In the genomic region with DNA sequence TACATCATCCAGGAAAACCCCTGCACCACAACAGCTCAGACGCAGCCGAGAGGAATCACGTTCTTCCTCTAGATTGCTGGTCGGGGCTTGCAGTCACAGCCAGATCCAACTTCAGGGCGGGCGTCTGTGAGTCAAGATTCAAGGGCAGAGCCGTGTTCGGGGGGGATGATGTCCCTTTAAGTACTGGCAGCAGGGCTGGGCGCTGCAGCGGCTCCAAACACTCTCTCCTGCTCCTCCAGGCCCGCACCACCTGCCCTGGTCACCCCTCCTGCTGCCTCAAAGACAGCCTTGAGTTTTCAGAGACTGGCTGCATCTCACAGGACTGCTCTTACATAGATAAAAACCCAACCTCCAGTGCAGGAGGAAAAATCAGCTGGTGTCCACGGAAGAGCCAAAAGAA, we compare ENCODE assay signal across 14 cellular contexts.
DNase-seq lines count a peak whose midpoint lies in the region; ATAC-seq and TF ChIP-seq lines count a peak whose summit lies in the region.
"Had no signal": no experiment of that assay in that cellular context is flagged by ENCODE, and none has a peak within 500 bp of the region (broad histone marks: within the 10 kb centered on the region; RNA-seq: fewer than 3 reads in every experiment).

No MANE protein-coding gene starts in this region.

- peak overlapping the region; percentile 27 for H3K27ac Mint-ChIP-seq in CD8-positive, alpha-beta T cell

- peak overlapping the region; percentile 78 for H2BK5ac ChIP-seq in neuronal stem cell (ENCODE audit: low read length)

- intact Hi-C loops in CD8-positive, alpha-beta T cell (cut with DNase I, micrococcal nuclease) = no loop called here
- intact Hi-C loops in aorta (cut with DNase I) = no loop called here

- no peak overlapping the region for H3K18ac ChIP-seq in neuronal stem cell (ENCODE audit: low read length)

- no peak overlapping the region for H3K4ac ChIP-seq in neuronal stem cell (ENCODE audit: low read length)

- peaks cover 6% of the 10 kb centered on the region for H3K79me1 ChIP-seq in neuronal stem cell (ENCODE audit: low read depth, low read length)

- no peak overlapping the region for H3K4me2 ChIP-seq in neuronal stem cell (ENCODE audit: insufficient read depth, low read length, poor library complexity, severe bottlenecking)

- peak overlapping the region; percentile 65 for H2BK120ac ChIP-seq in neuronal stem cell (ENCODE audit: low read depth, low read length)

- no peaks in the 10 kb centered on the region for H3K9me3 Mint-ChIP-seq in CD8-positive, alpha-beta T cell

- H3K27me3 Mint-ChIP-seq in CD8-positive, alpha-beta T cell (ENCODE audit: low read depth) = no peaks in the 10 kb centered on the region

- H3K9ac ChIP-seq in neuronal stem cell (ENCODE audit: low read depth, low read length, poor library complexity) = no peak overlapping the region

- no peak overlapping the region for H3K4me3 ChIP-seq in CD8-positive, alpha-beta T cell (ENCODE audit: low read depth, low read length)
- H3K4me3 ChIP-seq in neuronal stem cell (ENCODE audit: low read length in 2 of 2) = no peak overlapping the region
- no peak overlapping the region for H3K4me3 ChIP-seq in aorta (ENCODE audit: low read length in 2 of 2)

- H2BK12ac ChIP-seq in neuronal stem cell (ENCODE audit: low read length) = no peak overlapping the region

- no peak overlapping the region for H2AK5ac ChIP-seq in neuronal stem cell (ENCODE audit: low read depth, low read length)

- no peak overlapping the region for H2BK15ac ChIP-seq in neuronal stem cell (ENCODE audit: low read length)

- H3K27me3 ChIP-seq in CD8-positive, alpha-beta T cell (ENCODE audit: insufficient read depth, low read length) = no peaks in the 10 kb centered on the region
- no peaks in the 10 kb centered on the region for H3K27me3 ChIP-seq in neuronal stem cell (ENCODE audit: control insufficient read depth in 3 of 3, insufficient read depth in 3 of 3, low read depth in 1 of 3, low read length in 3 of 3)
- no peaks in the 10 kb centered on the region for H3K27me3 ChIP-seq in aorta (ENCODE audit: control insufficient read depth in 1 of 2, insufficient read depth in 2 of 2, low read length in 1 of 2)

- H3K36me3 ChIP-seq in CD8-positive, alpha-beta T cell (ENCODE audit: insufficient read depth, low read length) = peaks cover 10% of the 10 kb centered on the region
- peaks cover 48 to 86% of the 10 kb centered on the region in 2 donors for H3K36me3 ChIP-seq in neuronal stem cell (replicated peaks in 1 of 2; ENCODE audit: control insufficient read depth in 2 of 2, insufficient read depth in 2 of 2, low read length in 2 of 2)
- H3K36me3 ChIP-seq in aorta (ENCODE audit: control insufficient read depth in 1 of 2, insufficient read depth in 2 of 2, low read length in 1 of 2) = peaks cover 0 to 2% of the 10 kb centered on the region in 2 donors

- no peak overlapping the region for H4K91ac ChIP-seq in neuronal stem cell (ENCODE audit: low read depth, low read length, poor library complexity)

- WGBS in neuronal stem cell (ENCODE audit: extremely low coverage in 2 of 2, insufficient read length in 2 of 2, insufficient replicate concordance in 1 of 2), 2 donors = no CpG with 5 or more reads among the region's 12 CpGs
- WGBS in aorta, 2 donors = 64 to 78% methylated on average over 12 of the region's 12 CpGs

- peaks cover 61% of the 10 kb centered on the region for H3K36me3 Mint-ChIP-seq in CD8-positive, alpha-beta T cell

- peaks cover 11% of the 10 kb centered on the region for H3K4me1 ChIP-seq in CD8-positive, alpha-beta T cell (ENCODE audit: insufficient read depth, low read length)
- H3K4me1 ChIP-seq in neuronal stem cell (ENCODE audit: control insufficient read depth in 2 of 2, insufficient read depth in 1 of 2, low read depth in 1 of 2, low read length in 2 of 2) (peaks cover 0 to 2% of the 10 kb centered on the region in 2 donors), aorta (ENCODE audit: control insufficient read depth in 1 of 2, insufficient read depth in 2 of 2, low read length in 2 of 2) (no peaks in the 10 kb centered on the region)

- no peak overlapping the region for H3K27ac ChIP-seq in CD8-positive, alpha-beta T cell (ENCODE audit: low read depth, low read length)
- no peak overlapping the region for H3K27ac ChIP-seq in neuronal stem cell (replicated peaks; ENCODE audit: low read length)
- H3K27ac ChIP-seq in aorta (ENCODE audit: low read depth in 1 of 2, low read length in 2 of 2) = no peak overlapping the region

- no peak overlapping the region for H3K23ac ChIP-seq in neuronal stem cell (ENCODE audit: low read depth, low read length, poor library complexity)

- CTCF ChIA-PET in CD8-positive, alpha-beta T cell (lab: Charles Lee) = interaction anchor here (0.5 to 1.4 kb wide), 2 partner anchors 11 to 12 kb away, joined by 3 to 6 read pairs; no protein-coding TSS in a partner anchor

- POLR2A ChIA-PET in CD8-positive, alpha-beta T cell (lab: Charles Lee) = no interaction called here

- no peak for ATAC-seq in CD8-positive, alpha-beta T cell
- no peak for ATAC-seq in stimulated activated naive CD8-positive, alpha-beta T cell treated with anti-CD3 and anti-CD28 coated beads, Interleukin-15, Interleukin-2, amounts not matched to agents 100 U/mL and 50 U/mL, for 24 hours
- ATAC-seq in aorta (ENCODE audit: low FRiP score) = no peak
- ATAC-seq: Right ventricle myocardium inferior had no signal

- DNase-seq in CD8-positive, alpha-beta T cell = no peak
- peak; percentile 19 for DNase-seq in NCI-H2227 treated with DMSO at 0.1 percent for 48 hours (lab: John Stamatoyannopoulos, UW)
- peak; percentile 64 for DNase-seq in cerebellum (ENCODE audit: low spot score)
- no peak for DNase-seq in neuronal stem cell (ENCODE audit: low spot score)
- no peak for DNase-seq in stimulated activated naive CD8-positive, alpha-beta T cell treated with anti-CD3 and anti-CD28 coated beads, Interleukin-15, Interleukin-2, amounts not matched to agents 100 U/mL and 50 U/mL, for 24 hours
- DNase-seq in activated naive CD4-positive, alpha-beta T cell treated with Interleukin-2 at 50 U/mL for 16 hours = no peak
- no peak for DNase-seq in activated CD8-positive, alpha-beta memory T cell treated with anti-CD3 and anti-CD28 coated beads, Interleukin-2, amount 50 U/mL, for 4 hours
- DNase-seq in aorta = no peak
- DNase-seq: DND-41, KG1, NCI-H1048, NCI-H510A, NCI-H82 had no signal

- peaks cover 11% of the 10 kb centered on the region for H3K4me1 Mint-ChIP-seq in CD8-positive, alpha-beta T cell (ENCODE audit: low read depth)

- H3K9me3 ChIP-seq in CD8-positive, alpha-beta T cell (ENCODE audit: low read length) = no peaks in the 10 kb centered on the region
- H3K9me3 ChIP-seq in neuronal stem cell (replicated peaks in 1 of 2; ENCODE audit: control insufficient read depth in 2 of 2, insufficient read depth in 1 of 2, low read depth in 1 of 2, low read length in 2 of 2) (peaks cover 0 to 11% of the 10 kb centered on the region in 2 donors), aorta (ENCODE audit: control insufficient read depth, low read length) (no peaks in the 10 kb centered on the region)

- H3K14ac ChIP-seq in neuronal stem cell (ENCODE audit: low read length) = no peak overlapping the region

- no peak overlapping the region for H2AFZ ChIP-seq in neuronal stem cell (ENCODE audit: low read length)

- no peak overlapping the region for H3K4me3 Mint-ChIP-seq in CD8-positive, alpha-beta T cell

- TF ChIP-seq CTCF in CD8-positive, alpha-beta T cell (IDR thresholded peaks at IDR 0.05) = no peak

- no peak overlapping the region for H4K8ac ChIP-seq in neuronal stem cell (ENCODE audit: low read depth, low read length)

Comparison
In these comparisons a context has a peak if more than half of its experiments do, and no peak if none do; other contexts are left out.
1. DNase-seq: peak in NCI-H2227 treated with DMSO at 0.1 percent for 48 hours (single experiment) and cerebellum (single experiment); none in CD8-positive, alpha-beta T cell (0 of 7), neuronal stem cell (single experiment), stimulated activated naive CD8-positive, alpha-beta T cell treated with anti-CD3 and anti-CD28 coated beads, Interleukin-15, Interleukin-2, amounts not matched to agents 100 U/mL and 50 U/mL, for 24 hours (single experiment), activated naive CD4-positive, alpha-beta T cell treated with Interleukin-2 at 50 U/mL for 16 hours (single experiment), activated CD8-positive, alpha-beta memory T cell treated with anti-CD3 and anti-CD28 coated beads, Interleukin-2, amount 50 U/mL, for 4 hours (single experiment) and aorta (0 of 2).